1 cellular context compared by ENCODE assay signal in genomic region chr2:42321452-42322064, GRCh38.
TF ChIP-seq lines count a peak whose summit lies in the region.

No MANE protein-coding gene starts in this region.

TF ChIP-seq in HepG2, 621 proteins besides CTCF, POLR2A, EP300 and RAD21 (continued from another document):
- TF ChIP-seq, protein P1, sequence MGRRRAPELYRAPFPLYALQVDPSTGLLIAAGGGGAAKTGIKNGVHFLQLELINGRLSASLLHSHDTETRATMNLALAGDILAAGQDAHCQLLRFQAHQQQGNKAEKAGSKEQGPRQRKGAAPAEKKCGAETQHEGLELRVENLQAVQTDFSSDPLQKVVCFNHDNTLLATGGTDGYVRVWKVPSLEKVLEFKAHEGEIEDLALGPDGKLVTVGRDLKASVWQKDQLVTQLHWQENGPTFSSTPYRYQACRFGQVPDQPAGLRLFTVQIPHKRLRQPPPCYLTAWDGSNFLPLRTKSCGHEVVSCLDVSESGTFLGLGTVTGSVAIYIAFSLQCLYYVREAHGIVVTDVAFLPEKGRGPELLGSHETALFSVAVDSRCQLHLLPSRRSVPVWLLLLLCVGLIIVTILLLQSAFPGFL (CRISPR knock-in tag; IDR thresholded peaks at IDR 0.05), result no peak
- no peak for TF ChIP-seq ZNF251 (CRISPR knock-in tag; IDR thresholded peaks at IDR 0.05)
- peak; percentile 50; the same call in 1 of the 2 replicates for TF ChIP-seq SSRP1 (CRISPR knock-in tag; IDR thresholded peaks at IDR 0.05)
- TF ChIP-seq HHEX (CRISPR knock-in tag; IDR thresholded peaks at IDR 0.05), result no peak
- TF ChIP-seq, protein P2, sequence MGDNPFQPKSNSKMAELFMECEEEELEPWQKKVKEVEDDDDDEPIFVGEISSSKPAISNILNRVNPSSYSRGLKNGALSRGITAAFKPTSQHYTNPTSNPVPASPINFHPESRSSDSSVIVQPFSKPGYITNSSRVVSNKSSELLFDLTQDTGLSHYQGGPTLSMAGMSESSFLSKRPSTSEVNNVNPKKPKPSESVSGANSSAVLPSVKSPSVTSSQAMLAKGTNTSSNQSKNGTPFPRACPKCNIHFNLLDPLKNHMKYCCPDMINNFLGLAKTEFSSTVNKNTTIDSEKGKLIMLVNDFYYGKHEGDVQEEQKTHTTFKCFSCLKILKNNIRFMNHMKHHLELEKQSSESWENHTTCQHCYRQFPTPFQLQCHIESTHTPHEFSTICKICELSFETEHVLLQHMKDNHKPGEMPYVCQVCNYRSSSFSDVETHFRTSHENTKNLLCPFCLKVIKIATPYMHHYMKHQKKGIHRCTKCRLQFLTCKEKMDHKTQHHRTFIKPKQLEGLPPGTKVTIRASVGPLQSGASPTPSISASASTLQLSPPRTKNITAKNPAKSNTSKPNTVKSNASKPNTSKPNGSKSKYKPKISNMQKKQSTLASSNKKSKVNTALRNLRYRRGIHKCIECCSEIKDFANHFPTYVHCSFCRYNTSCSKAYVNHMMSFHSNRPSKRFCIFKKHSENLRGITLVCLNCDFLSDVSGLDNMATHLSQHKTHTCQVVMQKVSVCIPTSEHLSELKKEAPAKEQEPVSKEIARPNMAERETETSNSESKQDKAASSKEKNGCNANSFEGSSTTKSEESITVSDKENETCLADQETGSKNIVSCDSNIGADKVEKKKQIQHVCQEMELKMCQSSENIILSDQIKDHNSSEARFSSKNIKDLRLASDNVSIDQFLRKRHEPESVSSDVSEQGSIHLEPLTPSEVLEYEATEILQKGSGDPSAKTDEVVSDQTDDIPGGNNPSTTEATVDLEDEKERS (CRISPR knock-in tag; IDR thresholded peaks at IDR 0.05), result no peak
- TF ChIP-seq FOXP1 (IDR thresholded peaks at IDR 0.05), result no peak
- TF ChIP-seq FOXP1 (CRISPR knock-in tag; IDR thresholded peaks at IDR 0.05), result no peak
- no peak for TF ChIP-seq ZNF709 (CRISPR knock-in tag; IDR thresholded peaks at IDR 0.05)
- TF ChIP-seq CBX1 (IDR thresholded peaks at IDR 0.05; ENCODE audit: low read depth), result no peak
- TF ChIP-seq PAF1 (CRISPR knock-in tag; IDR thresholded peaks at IDR 0.05), result 0 out of 2 replicates have a peak, but pooled peaks have one; percentile 51
- TF ChIP-seq ZEB1 (IDR thresholded peaks at IDR 0.05; ENCODE audit: insufficient replicate concordance, low read depth), result no peak
- TF ChIP-seq FOXK1 (CRISPR knock-in tag; IDR thresholded peaks at IDR 0.05; ENCODE audit: borderline replicate concordance, low read depth), result no peak
- TF ChIP-seq ZBTB39 (CRISPR knock-in tag; IDR thresholded peaks at IDR 0.05), result no peak
- no peak for TF ChIP-seq ZKSCAN1 (IDR thresholded peaks at IDR 0.05; ENCODE audit: low read length)
- TF ChIP-seq SRSF1 (optimal IDR thresholded peaks at IDR 0.05; ENCODE audit: low read depth, low read length), result no peak
- no peak for TF ChIP-seq ZNF724P (CRISPR knock-in tag; IDR thresholded peaks at IDR 0.05; ENCODE audit: borderline replicate concordance)
- TF ChIP-seq SP4 (CRISPR knock-in tag; IDR thresholded peaks at IDR 0.05), result no peak
- no peak for TF ChIP-seq ZNF101 (CRISPR knock-in tag; IDR thresholded peaks at IDR 0.05; ENCODE audit: borderline replicate concordance, low read depth)
- no peak for TF ChIP-seq ZMAT3 (CRISPR knock-in tag; conservative IDR thresholded peaks at IDR 0.05)
- TF ChIP-seq HNRNPL (IDR thresholded peaks at IDR 0.05; ENCODE audit: low read depth, low read length), result no peak
- no peak for TF ChIP-seq NR1H2 (CRISPR knock-in tag; IDR thresholded peaks at IDR 0.05; ENCODE audit: borderline replicate concordance, low read depth)
- TF ChIP-seq ZNF644 (CRISPR knock-in tag; IDR thresholded peaks at IDR 0.05; ENCODE audit: low read depth), result no peak
- TF ChIP-seq, protein P3, sequence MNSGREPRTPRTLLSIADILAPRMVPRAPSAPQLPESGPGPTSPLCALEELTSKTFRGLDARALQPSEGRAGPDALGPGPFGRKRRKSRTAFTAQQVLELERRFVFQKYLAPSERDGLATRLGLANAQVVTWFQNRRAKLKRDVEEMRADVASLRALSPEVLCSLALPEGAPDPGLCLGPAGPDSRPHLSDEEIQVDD (CRISPR knock-in tag; IDR thresholded peaks at IDR 0.05; ENCODE audit: borderline replicate concordance), result no peak
- TF ChIP-seq ZBTB7A (CRISPR knock-in tag; IDR thresholded peaks at IDR 0.05), result no peak
- TF ChIP-seq, protein P4, sequence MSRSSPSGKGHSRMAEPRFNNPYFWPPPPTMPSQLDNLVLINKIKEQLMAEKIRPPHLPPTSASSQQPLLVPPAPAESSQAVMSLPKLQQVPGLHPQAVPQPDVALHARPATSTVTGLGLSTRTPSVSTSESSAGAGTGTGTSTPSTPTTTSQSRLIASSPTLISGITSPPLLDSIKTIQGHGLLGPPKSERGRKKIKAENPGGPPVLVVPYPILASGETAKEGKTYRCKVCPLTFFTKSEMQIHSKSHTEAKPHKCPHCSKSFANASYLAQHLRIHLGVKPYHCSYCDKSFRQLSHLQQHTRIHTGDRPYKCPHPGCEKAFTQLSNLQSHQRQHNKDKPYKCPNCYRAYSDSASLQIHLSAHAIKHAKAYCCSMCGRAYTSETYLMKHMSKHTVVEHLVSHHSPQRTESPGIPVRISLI (CRISPR knock-in tag; IDR thresholded peaks at IDR 0.05; ENCODE audit: borderline replicate concordance), result no peak
- no peak for TF ChIP-seq GLMP (CRISPR knock-in tag; IDR thresholded peaks at IDR 0.05; ENCODE audit: borderline replicate concordance)
- TF ChIP-seq, protein P5, sequence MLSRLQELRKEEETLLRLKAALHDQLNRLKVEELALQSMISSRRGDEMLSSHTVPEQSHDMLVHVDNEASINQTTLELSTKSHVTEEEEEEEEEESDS (CRISPR knock-in tag; IDR thresholded peaks at IDR 0.05; ENCODE audit: borderline replicate concordance), result no peak
- no peak for TF ChIP-seq ZFP1 (CRISPR knock-in tag; IDR thresholded peaks at IDR 0.05)
- no peak for TF ChIP-seq ZNF749 (CRISPR knock-in tag; IDR thresholded peaks at IDR 0.05; ENCODE audit: borderline replicate concordance)
- no peak for TF ChIP-seq BRCA1 (CRISPR knock-in tag; IDR thresholded peaks at IDR 0.05)
- TF ChIP-seq, protein P6, sequence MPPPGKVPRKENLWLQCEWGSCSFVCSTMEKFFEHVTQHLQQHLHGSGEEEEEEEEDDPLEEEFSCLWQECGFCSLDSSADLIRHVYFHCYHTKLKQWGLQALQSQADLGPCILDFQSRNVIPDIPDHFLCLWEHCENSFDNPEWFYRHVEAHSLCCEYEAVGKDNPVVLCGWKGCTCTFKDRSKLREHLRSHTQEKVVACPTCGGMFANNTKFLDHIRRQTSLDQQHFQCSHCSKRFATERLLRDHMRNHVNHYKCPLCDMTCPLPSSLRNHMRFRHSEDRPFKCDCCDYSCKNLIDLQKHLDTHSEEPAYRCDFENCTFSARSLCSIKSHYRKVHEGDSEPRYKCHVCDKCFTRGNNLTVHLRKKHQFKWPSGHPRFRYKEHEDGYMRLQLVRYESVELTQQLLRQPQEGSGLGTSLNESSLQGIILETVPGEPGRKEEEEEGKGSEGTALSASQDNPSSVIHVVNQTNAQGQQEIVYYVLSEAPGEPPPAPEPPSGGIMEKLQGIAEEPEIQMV (CRISPR knock-in tag; IDR thresholded peaks at IDR 0.05; ENCODE audit: low read depth), result no peak
- no peak for TF ChIP-seq RBM39 (IDR thresholded peaks at IDR 0.05; ENCODE audit: low read depth, low read length, poor library complexity, severe bottlenecking)
- TF ChIP-seq RBM22 (optimal IDR thresholded peaks at IDR 0.05; ENCODE audit: low read length), result peak; percentile 96
- no peak for TF ChIP-seq HMGA1 (CRISPR knock-in tag; conservative IDR thresholded peaks at IDR 0.05)
- peak; percentile 58; the same call in 1 of the 2 replicates for TF ChIP-seq POLR2AphosphoS2 (IDR thresholded peaks at IDR 0.05; ENCODE audit: low read depth, low read length)
- TF ChIP-seq ZSCAN29 (CRISPR knock-in tag; conservative IDR thresholded peaks at IDR 0.05), result no peak
- TF ChIP-seq, protein P7, sequence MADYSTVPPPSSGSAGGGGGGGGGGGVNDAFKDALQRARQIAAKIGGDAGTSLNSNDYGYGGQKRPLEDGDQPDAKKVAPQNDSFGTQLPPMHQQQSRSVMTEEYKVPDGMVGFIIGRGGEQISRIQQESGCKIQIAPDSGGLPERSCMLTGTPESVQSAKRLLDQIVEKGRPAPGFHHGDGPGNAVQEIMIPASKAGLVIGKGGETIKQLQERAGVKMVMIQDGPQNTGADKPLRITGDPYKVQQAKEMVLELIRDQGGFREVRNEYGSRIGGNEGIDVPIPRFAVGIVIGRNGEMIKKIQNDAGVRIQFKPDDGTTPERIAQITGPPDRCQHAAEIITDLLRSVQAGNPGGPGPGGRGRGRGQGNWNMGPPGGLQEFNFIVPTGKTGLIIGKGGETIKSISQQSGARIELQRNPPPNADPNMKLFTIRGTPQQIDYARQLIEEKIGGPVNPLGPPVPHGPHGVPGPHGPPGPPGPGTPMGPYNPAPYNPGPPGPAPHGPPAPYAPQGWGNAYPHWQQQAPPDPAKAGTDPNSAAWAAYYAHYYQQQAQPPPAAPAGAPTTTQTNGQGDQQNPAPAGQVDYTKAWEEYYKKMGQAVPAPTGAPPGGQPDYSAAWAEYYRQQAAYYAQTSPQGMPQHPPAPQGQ (CRISPR knock-in tag; IDR thresholded peaks at IDR 0.05; ENCODE audit: borderline replicate concordance), result 0 out of 2 replicates have a peak, but pooled peaks have one; percentile 40
- TF ChIP-seq ZNF207 (IDR thresholded peaks at IDR 0.05; ENCODE audit: borderline replicate concordance), result no peak
- no peak for TF ChIP-seq REPIN1 (CRISPR knock-in tag; IDR thresholded peaks at IDR 0.05; ENCODE audit: borderline replicate concordance, low read depth)
- no peak for TF ChIP-seq THYN1 (CRISPR knock-in tag; IDR thresholded peaks at IDR 0.05; ENCODE audit: borderline replicate concordance, low read depth)
- no peak for TF ChIP-seq ARID3A (IDR thresholded peaks at IDR 0.05; ENCODE audit: low read depth, low read length)
- no peak for TF ChIP-seq SIX4 (CRISPR knock-in tag; IDR thresholded peaks at IDR 0.05)
- no peak for TF ChIP-seq PHF5A (CRISPR knock-in tag; IDR thresholded peaks at IDR 0.05; ENCODE audit: low read depth, unreplicated experiment)
